In genomic region chr9:99907208-99907532, GRCh38 we compare ENCODE assay signal across 8 cellular contexts. TPM values are rescaled to one million over a fixed set of nuclear protein-coding genes. Genes with fewer than 3 reads are reported as not detected.
DNase-seq lines count a peak whose midpoint lies in the region; ATAC-seq and TF ChIP-seq lines count a peak whose summit lies in the region.

No MANE protein-coding gene starts in this region.

- ATAC-seq in stimulated activated naive CD8-positive, alpha-beta T cell treated with anti-CD3 and anti-CD28 coated beads, Interleukin-15, Interleukin-2, amounts not matched to agents 100 U/mL and 50 U/mL, for 24 hours, result no peak
- no peak for ATAC-seq in mucosa of descending colon

- peaks cover 3% of the 10 kb centered on the region for H3K4me1 ChIP-seq in mucosa of descending colon (ENCODE audit: low read depth)

- H3K4me3 Mint-ChIP-seq in stimulated activated naive CD8-positive, alpha-beta T cell treated with anti-CD3 and anti-CD28 coated beads, Interleukin-15, Interleukin-2, amounts not matched to agents 100 ng/mL and 50 ng/mL, for 24 hours, result peak overlapping the region; percentile 96
- H3K4me3 Mint-ChIP-seq in MCF 10A (ENCODE audit: unreplicated experiment), result peak overlapping the region; percentile 93

- BruUV-seq in MCF 10A (replicated peaks; lab: Mats Ljungman, UMichigan), result no TSS peak

- no peak for DNase-seq in stimulated activated naive CD8-positive, alpha-beta T cell treated with anti-CD3 and anti-CD28 coated beads, Interleukin-15, Interleukin-2, amounts not matched to agents 100 U/mL and 50 U/mL, for 24 hours
- DNase-seq in MCF 10A (ENCODE audit: unreplicated experiment), result no peak
- DNase-seq in mucosa of descending colon, result no peak
- no peak for DNase-seq in ecto neural progenitor cell (ENCODE audit: low spot score)
- DNase-seq in epidermal melanocyte (ENCODE audit: insufficient read length, low spot score), result no peak
- no peak for DNase-seq in NCI-H510A treated with DMSO at 0.1 percent for 48 hours (lab: John Stamatoyannopoulos, UW)
- DNase-seq in GOT3 (lab: John Stamatoyannopoulos, UW), result no peak

- H3K36me3 ChIP-seq in mucosa of descending colon (ENCODE audit: low read depth), result no peaks in the 10 kb centered on the region

- H3K4me1 Mint-ChIP-seq in stimulated activated naive CD8-positive, alpha-beta T cell treated with anti-CD3 and anti-CD28 coated beads, Interleukin-15, Interleukin-2, amounts not matched to agents 100 ng/mL and 50 ng/mL, for 24 hours (ENCODE audit: low read depth), result peaks cover 34% of the 10 kb centered on the region
- H3K4me1 Mint-ChIP-seq in MCF 10A (ENCODE audit: insufficient read depth, unreplicated experiment), result peaks cover 32% of the 10 kb centered on the region

- H3K9me3 Mint-ChIP-seq in stimulated activated naive CD8-positive, alpha-beta T cell treated with anti-CD3 and anti-CD28 coated beads, Interleukin-15, Interleukin-2, amounts not matched to agents 100 ng/mL and 50 ng/mL, for 24 hours, result no peaks in the 10 kb centered on the region
- no peaks in the 10 kb centered on the region for H3K9me3 Mint-ChIP-seq in MCF 10A (ENCODE audit: unreplicated experiment)

- TF ChIP-seq CTCF in MCF 10A (IDR thresholded peaks at IDR 0.05; ENCODE audit: unreplicated experiment) (no peak), mucosa of descending colon (IDR thresholded peaks at IDR 0.05) (no peak)

- H3K27me3 Mint-ChIP-seq in stimulated activated naive CD8-positive, alpha-beta T cell treated with anti-CD3 and anti-CD28 coated beads, Interleukin-15, Interleukin-2, amounts not matched to agents 100 ng/mL and 50 ng/mL, for 24 hours, result peaks cover 2% of the 10 kb centered on the region
- no peaks in the 10 kb centered on the region for H3K27me3 Mint-ChIP-seq in MCF 10A (ENCODE audit: insufficient read depth, unreplicated experiment)

- H3K9me3 ChIP-seq in mucosa of descending colon, result no peaks in the 10 kb centered on the region

- peak overlapping the region; percentile 95 for H3K27ac Mint-ChIP-seq in stimulated activated naive CD8-positive, alpha-beta T cell treated with anti-CD3 and anti-CD28 coated beads, Interleukin-15, Interleukin-2, amounts not matched to agents 100 ng/mL and 50 ng/mL, for 24 hours
- H3K27ac Mint-ChIP-seq in MCF 10A (ENCODE audit: low read depth, unreplicated experiment), result peak overlapping the region; percentile 96

- peak overlapping the region; percentile 72 for H3K4me3 ChIP-seq in mucosa of descending colon

- peaks cover 11% of the 10 kb centered on the region for H3K36me3 Mint-ChIP-seq in stimulated activated naive CD8-positive, alpha-beta T cell treated with anti-CD3 and anti-CD28 coated beads, Interleukin-15, Interleukin-2, amounts not matched to agents 100 ng/mL and 50 ng/mL, for 24 hours (ENCODE audit: low read depth)
- peaks cover 7% of the 10 kb centered on the region for H3K36me3 Mint-ChIP-seq in MCF 10A (ENCODE audit: insufficient read depth, unreplicated experiment)

- CTCF ChIA-PET in MCF 10A (lab: Yijun Ruan, JAX), result interaction anchor here (0.6 to 0.9 kb wide), 3 partner anchors 11 to 667 kb away, joined by 3 read pairs; no protein-coding TSS in a partner anchor

- POLR2A ChIA-PET in MCF 10A (lab: Yijun Ruan, JAX), result interaction anchor here (0.7 to 4.0 kb wide), 12 partner anchors 10 to 1581 kb away, joined by 3 to 71 read pairs (median 4); partner anchors contain the start of genes ALG2, NR4A3 and SEC61B

- intact Hi-C loops in MCF 10A (cut with micrococcal nuclease) (no loop called here), mucosa of descending colon (cut with DNase I, micrococcal nuclease) (no loop called here)

RNA-seq across cellular contexts. Expression of gene STX17, which starts 0.7 kb away (rescaled TPM):
- total RNA-seq in MCF 10A (2022) (32.4 and 37.2 TPM in 2 replicates), mucosa of descending colon (10 to 100 TPM; 29.0 to 52.8 (median 46.9) TPM)
